In genomic region chr4:116726523-116726922, GRCh38 we compare ENCODE assay signal across 8 cellular contexts.
"Had no signal": no experiment of that assay in that cellular context is flagged by ENCODE, and none has a peak within 500 bp of the region (broad histone marks: within the 10 kb centered on the region; RNA-seq: fewer than 3 reads in every experiment).

No MANE protein-coding gene starts in this region.

- H3K27me3 Mint-ChIP-seq: IgD-negative memory B cell had no signal

- FAIRE-seq: HepG2 had no signal

- H3K4me1 ChIP-seq: HAP-1 had no signal

- ATAC-seq: GM23338, HepG2 had no signal

- H3K9ac ChIP-seq: KMS-11 had no signal

- H3K27ac ChIP-seq: HL-60, KMS-11 had no signal

- H3K4me3 ChIP-seq: GM23338, HAP-1 had no signal

- DNase-seq: H7, KBM-7 had no signal

- H3K4me1 Mint-ChIP-seq: GM23338, IgD-negative memory B cell had no signal

- H3K36me3 ChIP-seq: HAP-1 had no signal

- H2AFZ ChIP-seq: GM23338 had no signal

- H3K9me3 Mint-ChIP-seq: GM23338 had no signal

- H3K4me2 ChIP-seq: GM23338, KMS-11 had no signal

- H3K4me3 Mint-ChIP-seq: GM23338, IgD-negative memory B cell had no signal

- H3K9me3 ChIP-seq: HAP-1 had no signal

- H3K27ac Mint-ChIP-seq: GM23338, IgD-negative memory B cell had no signal
